In the genomic region with DNA sequence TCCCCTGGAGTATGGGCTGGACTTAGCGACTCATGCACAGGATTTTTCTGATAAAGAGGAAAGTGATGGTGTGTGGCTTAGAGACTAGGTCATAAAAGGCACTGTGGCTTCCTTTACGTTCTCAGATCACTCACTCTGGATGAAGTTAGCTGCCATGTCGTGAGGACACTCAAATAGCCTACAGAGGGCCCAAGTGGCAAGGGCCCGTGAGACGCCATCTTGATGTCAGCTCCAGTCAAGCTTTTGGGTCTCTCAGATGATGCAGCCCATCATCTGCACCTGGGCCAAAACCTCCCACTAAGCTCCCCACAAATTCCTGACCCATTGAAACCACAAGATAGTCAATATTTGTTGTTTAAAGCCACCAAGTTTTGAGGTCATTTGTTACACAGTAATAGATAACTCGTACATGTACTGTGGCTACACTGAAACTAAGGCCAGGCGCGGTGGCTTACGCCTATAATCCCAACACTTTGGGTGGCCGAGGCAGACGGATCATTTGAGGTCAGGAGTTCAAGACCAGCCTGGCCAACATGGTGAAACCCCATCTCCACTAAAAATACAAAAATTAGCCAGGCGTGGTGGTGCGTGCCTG, we compare ENCODE assay signal across 23 cellular contexts. TPM values are rescaled to one million over a fixed set of nuclear protein-coding genes. Genes with fewer than 3 reads are reported as not detected.
"Had no signal": no experiment of that assay in that cellular context is flagged by ENCODE, and none has a peak within 500 bp of the region (broad histone marks: within the 10 kb centered on the region; RNA-seq: fewer than 3 reads in every experiment).

No MANE protein-coding gene starts in this region.

- H3K9me3 ChIP-seq: ascending aorta, gastrocnemius medialis, heart left ventricle, left lung, prostate gland, right atrium auricular region, suprapubic skin, vagina had no signal

- H3K27ac ChIP-seq: ascending aorta, heart left ventricle, left lung, prostate gland, right atrium auricular region, suprapubic skin, vagina had no signal

- DNase-seq: activated CD4-positive, alpha-beta T cell treated with anti-CD3 and anti-CD28 coated beads for 48 hours; activated CD4-positive, CD25-positive, alpha-beta regulatory T cell; activated CD8-positive, alpha-beta T cell treated with anti-CD3 and anti-CD28 coated beads for 36 hours; activated effector memory CD4-positive, alpha-beta T cell treated with anti-CD3 and anti-CD28 coated beads, Interleukin-2, amount 50 U/mL, for 16 hours; activated naive CD4-positive, alpha-beta T cell treated with anti-CD3 and anti-CD28 coated beads, Interleukin-2, amount 50 U/mL, for 16 hours; activated T-cell treated with anti-CD3 and anti-CD28 coated beads, Interleukin-2, amount 50 U/mL, for 4 hours; cerebellar nuclear complex; effector CD4-positive, alpha-beta T cell; gastrocnemius medialis; heart left ventricle; left lung; stimulated activated naive CD8-positive, alpha-beta T cell treated with anti-CD3 and anti-CD28 coated beads, Interleukin-15, amount 100 ng/mL, for 72 hours; trophoblast cell had no signal

- H3K27ac Mint-ChIP-seq: activated CD8-positive, alpha-beta T cell treated with anti-CD3 and anti-CD28 coated beads for 36 hours; stimulated activated naive CD8-positive, alpha-beta T cell treated with anti-CD3 and anti-CD28 coated beads, Interleukin-15, amount 100 ng/mL, for 72 hours had no signal

- H3K27me3 Mint-ChIP-seq: activated CD8-positive, alpha-beta T cell treated with anti-CD3 and anti-CD28 coated beads for 36 hours had no signal

- H3K36me3 ChIP-seq: prostate gland, vagina had no signal

- H3K27me3 ChIP-seq: ascending aorta, gastrocnemius medialis, left lung, right atrium auricular region, suprapubic skin, vagina had no signal

- H3K4me3 Mint-ChIP-seq: activated CD8-positive, alpha-beta T cell treated with anti-CD3 and anti-CD28 coated beads for 36 hours; activated T-cell treated with anti-CD3 and anti-CD28 coated beads, Interleukin-2, amount 50 U/mL, for 4 hours; stimulated activated naive CD8-positive, alpha-beta T cell treated with anti-CD3 and anti-CD28 coated beads, Interleukin-15, amount 100 ng/mL, for 72 hours had no signal

- H3K4me3 ChIP-seq: ascending aorta, gastrocnemius medialis, heart left ventricle, left lung, prostate gland, right atrium auricular region, suprapubic skin, vagina had no signal

- H3K4me1 ChIP-seq: ascending aorta, prostate gland had no signal

- H3K9me3 Mint-ChIP-seq: activated T-cell treated with anti-CD3 and anti-CD28 coated beads, Interleukin-2, amount 50 U/mL, for 4 hours; stimulated activated naive CD8-positive, alpha-beta T cell treated with anti-CD3 and anti-CD28 coated beads, Interleukin-15, amount 100 ng/mL, for 72 hours had no signal

- ATAC-seq: activated CD8-positive, alpha-beta T cell treated with anti-CD3 and anti-CD28 coated beads for 36 hours; activated T-cell treated with anti-CD3 and anti-CD28 coated beads, Interleukin-2, amount 50 U/mL, for 4 hours; gastrocnemius medialis; heart left ventricle; left lung; stimulated activated naive CD8-positive, alpha-beta T cell treated with anti-CD3 and anti-CD28 coated beads, Interleukin-15, amount 100 ng/mL, for 72 hours had no signal

RNA-seq across cellular contexts. Expression of gene ST6GALNAC2, which starts 14.7 kb away (rescaled TPM):
- total RNA-seq: activated CD8-positive, alpha-beta T cell treated with anti-CD3 and anti-CD28 coated beads for 36 hours; activated T-cell treated with anti-CD3 and anti-CD28 coated beads, Interleukin-2, amount 50 U/mL, for 4 hours; lung microvascular endothelial cell; T-helper 2 cell treated with Interferon-gamma antibody and Interleukin-4, amounts not matched to agents 100 ng/mL and 5 ng/mL, for 36 hours had no signal
- polyA plus RNA-seq: neural cell had no signal

RNA-seq across cellular contexts. Expression of gene PRCD, which starts 31.1 kb away (rescaled TPM):
- total RNA-seq: activated CD8-positive, alpha-beta T cell treated with anti-CD3 and anti-CD28 coated beads for 36 hours; activated T-cell treated with anti-CD3 and anti-CD28 coated beads, Interleukin-2, amount 50 U/mL, for 4 hours; bronchial epithelial cell; kidney epithelial cell; T-helper 2 cell treated with Interferon-gamma antibody and Interleukin-4, amounts not matched to agents 100 ng/mL and 5 ng/mL, for 36 hours had no signal

RNA-seq across cellular contexts. Expression of gene CYGB, which starts 33.5 kb away (rescaled TPM):
- total RNA-seq: activated T-cell treated with anti-CD3 and anti-CD28 coated beads, Interleukin-2, amount 50 U/mL, for 4 hours had no signal
